ENCODE assay signal across 14 cellular contexts in the genomic region with DNA sequence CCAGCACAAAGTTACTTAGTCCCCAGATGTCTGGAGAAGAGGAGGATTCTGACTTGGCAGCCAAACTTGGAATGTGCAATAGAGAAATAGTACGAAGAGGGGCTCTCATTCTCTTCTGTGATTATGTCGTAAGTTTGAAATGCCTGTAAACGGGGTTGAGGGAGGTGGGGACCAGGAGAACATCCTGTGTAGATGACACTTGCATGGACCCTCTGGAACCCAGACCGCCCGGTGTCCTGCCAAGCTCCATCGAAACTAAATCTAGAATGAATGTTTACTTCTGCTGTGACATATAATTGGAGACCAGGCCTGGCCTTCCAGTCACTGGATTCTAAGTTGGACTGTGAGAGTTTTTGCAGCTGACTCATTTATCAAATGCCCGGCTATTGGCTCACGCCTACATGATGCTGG. TPM values are rescaled to one million over a fixed set of nuclear protein-coding genes. Genes with fewer than 3 reads are reported as not detected.
DNase-seq lines count a peak whose midpoint lies in the region; ATAC-seq, FAIRE-seq and TF ChIP-seq lines count a peak whose summit lies in the region.
"Had no signal": no experiment of that assay in that cellular context is flagged by ENCODE, and none has a peak within 500 bp of the region (broad histone marks: within the 10 kb centered on the region; RNA-seq: fewer than 3 reads in every experiment).

No MANE protein-coding gene starts in this region.

- intact Hi-C loops in body of pancreas (cut with DNase I): no loop called here
- intact Hi-C loops in spleen (cut with DNase I; ENCODE audit: low total_unique reads): loop anchor here (10.0 kb wide), 1 partner anchor 81 kb away; no protein-coding TSS in a partner anchor

- H3K36me3 Mint-ChIP-seq in immature natural killer cell: peaks cover 20 to 39% (median 26%) of the 10 kb centered on the region in 3 donors

- H3K9me3 ChIP-seq in body of pancreas: no peaks in the 10 kb centered on the region
- no peaks in the 10 kb centered on the region for H3K9me3 ChIP-seq in spleen
- H3K9me3 ChIP-seq: thyroid gland had no signal

- H3K9me3 Mint-ChIP-seq in immature natural killer cell: no peaks in the 10 kb centered on the region

- H3K4me1 ChIP-seq in body of pancreas (peaks cover 37% of the 10 kb centered on the region), spleen (peaks cover 13 to 62% (median 30%) of the 10 kb centered on the region in 6 donors)
- H3K4me1 ChIP-seq: thyroid gland had no signal

- peak overlapping the region; percentile 56 to 86 (median 72) for H3K27ac ChIP-seq in body of pancreas
- peak overlapping the region in 5 of 8 donors; percentile 76 to 82 (median 80) for H3K27ac ChIP-seq in spleen
- H3K27ac ChIP-seq: thyroid gland had no signal

- H3K27ac Mint-ChIP-seq in immature natural killer cell: peak overlapping the region; percentile 92 to 99 (median 98)

- DNase-seq in GM03348 (ENCODE audit: low spot score) (peak; percentile 76), body of pancreas (peak; percentile 68 to 87 (median 82)), immature natural killer cell (no peak), spleen (no peak), H4 (ENCODE audit: low spot score) (no peak), NCI-H2081 treated with DMSO at 0.1 percent for 48 hours (lab: John Stamatoyannopoulos, UW) (no peak), urothelium cell line (ENCODE audit: low spot score) (no peak)
- DNase-seq: DND-41; GOT3; NCI-H524; stimulated activated CD4-positive, alpha-beta T cell treated with anti-CD3 and anti-CD28 coated beads, Interleukin-4, amount 100 ng/mL, for 1 hour had no signal

- ATAC-seq in body of pancreas (peak; percentile 89), GM21576 (IDR thresholded peaks at IDR 0.05; ENCODE audit: unreplicated experiment) (no peak)
- ATAC-seq: SK-N-SH treated with all-trans-retinoic acid at 6 μM for 48 hours had no signal

- H3K27me3 ChIP-seq in body of pancreas (no peaks in the 10 kb centered on the region), spleen (replicated peaks in 1 of 7) (no peaks in the 10 kb centered on the region)
- H3K27me3 ChIP-seq: thyroid gland had no signal

- H3K36me3 ChIP-seq in body of pancreas (replicated peaks in 1 of 2; ENCODE audit: insufficient read depth in 1 of 2, low read depth in 2 of 2): peaks cover 4 to 23% of the 10 kb centered on the region in 2 donors
- H3K36me3 ChIP-seq in spleen: peaks cover 0 to 74% (median 46%) of the 10 kb centered on the region in 6 donors

- WGBS in body of pancreas, 2 donors: 21 to 32% methylated on average over 5 to 8 of the region's 8 CpGs
- WGBS in spleen, 5 donors: 68 to 86% (median 74%) methylated on average over 8 of the region's 8 CpGs

- TF ChIP-seq POLR2A in body of pancreas (IDR thresholded peaks at IDR 0.05) (no peak), spleen (IDR thresholded peaks at IDR 0.05) (no peak)

- TF ChIP-seq CTCF in body of pancreas (IDR thresholded peaks at IDR 0.05) (no peak), spleen (IDR thresholded peaks at IDR 0.05 in 8 of 11, conservative IDR thresholded peaks at IDR 0.05 in 3 of 11) (no peak)

- H3K27me3 Mint-ChIP-seq in immature natural killer cell (ENCODE audit: low read depth in 3 of 3): peaks cover 0 to 9% (median 3%) of the 10 kb centered on the region in 3 donors

- H3K4me3 Mint-ChIP-seq in immature natural killer cell: peak overlapping the region; percentile 70 to 92 (median 85)

- peaks cover 67 to 83% of the 10 kb centered on the region in 2 donors for H3K4me1 Mint-ChIP-seq in immature natural killer cell

- H3K4me3 ChIP-seq in body of pancreas: no peak overlapping the region
- H3K4me3 ChIP-seq in spleen: no peak overlapping the region
- H3K4me3 ChIP-seq: thyroid gland had no signal

- FAIRE-seq in urothelium cell line (lab: Jason Lieb, UNC): no peak

RNA-seq across cellular contexts. Expression of a gene that starts 44.9 kb away (rescaled TPM):
- total RNA-seq in body of pancreas: 1 to 10 TPM; 2.6 to 3.6 TPM
- not detected for polyA plus RNA-seq in immature natural killer cell
- 1 to 10 TPM; 1.4 to 2.8 (median 2.2) TPM for total RNA-seq in spleen
- 1 to 10 TPM in 1 of 3 donors, under 1 TPM in 2; 0.41 to 1.0 (median 0.90) TPM for polyA plus RNA-seq in spleen
- 0.19 and 1.3 TPM in 2 replicates for total RNA-seq in H4 (2014; rRNA removed; shearing (Covaris generic))

Comparison
In these comparisons a context has a peak if more than half of its experiments do, and no peak if none do; other contexts are left out.
1. DNase-seq: peak in GM03348 (single experiment) and body of pancreas (4 of 4); none in immature natural killer cell (0 of 3), spleen (single experiment), H4 (single experiment), NCI-H2081 treated with DMSO at 0.1 percent for 48 hours (single experiment) and urothelium cell line (single experiment).